ENCODE assay signal across 8 cellular contexts in the genomic region with DNA sequence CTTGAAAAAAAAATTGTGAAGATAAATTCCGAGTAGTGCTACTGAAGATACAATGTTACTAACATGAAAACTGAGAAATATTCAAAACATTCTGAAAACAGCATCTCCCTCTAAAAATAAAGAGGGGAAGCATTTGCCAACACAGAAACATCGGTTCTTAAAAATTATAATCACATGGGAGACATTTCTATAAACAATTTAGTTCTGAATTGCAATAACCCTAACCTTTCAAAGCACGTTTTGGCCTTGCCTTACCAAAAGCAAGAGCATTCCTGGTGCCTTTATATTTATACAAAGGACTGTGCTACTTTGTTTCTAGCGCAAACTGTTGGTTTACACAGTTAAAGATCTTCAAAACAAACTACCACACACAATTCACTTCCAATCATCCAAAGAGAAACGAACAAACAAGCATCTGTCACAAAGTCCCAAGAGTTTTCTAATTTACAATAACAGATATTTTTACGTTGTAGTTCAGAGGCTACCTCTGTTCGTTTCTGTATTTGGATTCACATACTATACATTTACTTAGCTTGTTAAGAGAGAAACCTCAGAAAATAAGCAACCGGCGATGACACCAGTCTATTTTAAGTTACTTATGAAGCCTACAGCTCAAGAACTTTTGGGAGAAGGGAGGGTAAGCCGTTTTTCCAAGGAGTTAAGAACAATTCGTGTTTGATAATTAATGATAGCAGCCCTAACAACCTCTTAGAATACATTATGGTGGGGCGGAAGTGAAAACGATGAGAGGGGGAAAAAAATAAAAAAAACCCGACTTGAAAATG. TPM values are rescaled to one million over a fixed set of nuclear protein-coding genes. Genes with fewer than 3 reads are reported as not detected.
DNase-seq lines count a peak whose midpoint lies in the region; ATAC-seq and TF ChIP-seq lines count a peak whose summit lies in the region.

No MANE protein-coding gene starts in this region.

- H3K4me1 ChIP-seq in adipocyte (ENCODE audit: control insufficient read depth, insufficient read depth, low read length) = peaks cover 41% of the 10 kb centered on the region
- H3K4me1 ChIP-seq in left lung = peaks cover 15 to 57% of the 10 kb centered on the region in 2 donors
- peaks cover 6% of the 10 kb centered on the region for H3K4me1 ChIP-seq in thymus (ENCODE audit: control insufficient read depth, insufficient read depth, low read length)

- peaks cover 39% of the 10 kb centered on the region for H3K4me1 Mint-ChIP-seq in activated CD8-positive, alpha-beta memory T cell treated with anti-CD3 and anti-CD28 coated beads, Interleukin-2, amount 10 ng/mL, durations not matched to agents 7 days and 5 days

- H3K27ac ChIP-seq in left lung (peak overlapping the region; percentile 99), thymus (ENCODE audit: low read depth) (peak overlapping the region; percentile 73)

- CTCF ChIA-PET in activated CD8-positive, alpha-beta memory T cell treated with anti-CD3 and anti-CD28 coated beads, Interleukin-2, amount 10 ng/mL, durations not matched to agents 7 days and 5 days (lab: Charles Lee) = interaction anchor here (1.4 to 3.8 kb wide), 2 partner anchors 124 to 133 kb away, joined by 3 to 28 read pairs; no protein-coding TSS in a partner anchor

- peak overlapping the region; percentile 99 for H3K4me3 ChIP-seq in adipocyte (ENCODE audit: low read length)
- peak overlapping the region; percentile 90 to 99 for H3K4me3 ChIP-seq in left lung
- peak overlapping the region; percentile 93 for H3K4me3 ChIP-seq in thymus (ENCODE audit: low read length)

- H3K9me3 Mint-ChIP-seq in activated CD8-positive, alpha-beta memory T cell treated with anti-CD3 and anti-CD28 coated beads, Interleukin-2, amount 10 ng/mL, durations not matched to agents 7 days and 5 days (ENCODE audit: low read depth) = no peaks in the 10 kb centered on the region

- H3K9ac ChIP-seq in adipocyte (ENCODE audit: low read length) = peak overlapping the region; percentile 97

- H3K27me3 Mint-ChIP-seq in activated CD8-positive, alpha-beta memory T cell treated with anti-CD3 and anti-CD28 coated beads, Interleukin-2, amount 10 ng/mL, durations not matched to agents 7 days and 5 days = peaks cover 6% of the 10 kb centered on the region

- H3K27me3 ChIP-seq in adipocyte (replicated peaks; ENCODE audit: control insufficient read depth, insufficient read depth, low read length) (no peaks in the 10 kb centered on the region), left lung (no peaks in the 10 kb centered on the region), thymus (ENCODE audit: control insufficient read depth, insufficient read depth) (no peaks in the 10 kb centered on the region)

- H3K36me3 ChIP-seq in adipocyte (ENCODE audit: control insufficient read depth, insufficient read depth, low read length, severe bottlenecking) (no peaks in the 10 kb centered on the region), left lung (no peaks in the 10 kb centered on the region), thymus (ENCODE audit: control insufficient read depth, insufficient read depth) (no peaks in the 10 kb centered on the region)

- ATAC-seq in activated CD8-positive, alpha-beta memory T cell treated with anti-CD3 and anti-CD28 coated beads, Interleukin-2, amount 10 ng/mL, durations not matched to agents 7 days and 5 days = no peak
- ATAC-seq in left lung (no peak), HG03378 (IDR thresholded peaks at IDR 0.05; ENCODE audit: unreplicated experiment) (no peak)

- intact Hi-C loops in left lung (cut with DNase I) = no loop called here

- H3K36me3 Mint-ChIP-seq in activated CD8-positive, alpha-beta memory T cell treated with anti-CD3 and anti-CD28 coated beads, Interleukin-2, amount 10 ng/mL, durations not matched to agents 7 days and 5 days = peaks cover 8% of the 10 kb centered on the region

- WGBS in thymus = 2% methylated on average over 14 of the region's 14 CpGs

- H3K9me3 ChIP-seq in adipocyte (ENCODE audit: control insufficient read depth, low read length) (no peaks in the 10 kb centered on the region), left lung (no peaks in the 10 kb centered on the region), thymus (ENCODE audit: control insufficient read depth) (no peaks in the 10 kb centered on the region)

- H3K27ac Mint-ChIP-seq in activated CD8-positive, alpha-beta memory T cell treated with anti-CD3 and anti-CD28 coated beads, Interleukin-2, amount 10 ng/mL, durations not matched to agents 7 days and 5 days = peak overlapping the region; percentile 99

- DNase-seq in activated CD8-positive, alpha-beta memory T cell treated with anti-CD3 and anti-CD28 coated beads, Interleukin-2, amount 10 ng/mL, durations not matched to agents 7 days and 5 days = no peak
- no peak for DNase-seq in activated CD8-positive, alpha-beta memory T cell treated with anti-CD3 and anti-CD28 coated beads, Interleukin-2, amount 50 U/mL, for 4 hours
- DNase-seq in adipocyte (ENCODE audit: low read depth) (peak; percentile 49), left lung (no peak), NCI-H2107 treated with DMSO at 0.1 percent for 48 hours (lab: John Stamatoyannopoulos, UW; ENCODE audit: unreplicated experiment) (no peak), KG1 (lab: John Stamatoyannopoulos, UW) (no peak)

- peak overlapping the region; percentile 84 for H3K4me3 Mint-ChIP-seq in activated CD8-positive, alpha-beta memory T cell treated with anti-CD3 and anti-CD28 coated beads, Interleukin-2, amount 10 ng/mL, durations not matched to agents 7 days and 5 days

- no peak for TF ChIP-seq CTCF in left lung (IDR thresholded peaks at IDR 0.05)

RNA-seq across cellular contexts. Expression of a gene that starts 1.3 kb away (rescaled TPM):
- 10 to 100 TPM; 55.1 to 55.4 TPM for total RNA-seq in activated CD8-positive, alpha-beta memory T cell treated with anti-CD3 and anti-CD28 coated beads, Interleukin-2, amount 10 ng/mL, durations not matched to agents 7 days and 5 days
- total RNA-seq in left lung = 10 to 100 TPM; 46.8 to 59.7 TPM
- polyA plus RNA-seq in thymus = 64.5 TPM
